In genomic region chr9:33350310-33350709, GRCh38 we compare ENCODE assay signal across 1 cellular context.
TF ChIP-seq lines count a peak whose summit lies in the region.

No MANE protein-coding gene starts in this region.

TF ChIP-seq in endothelial cell of umbilical vein, 7 proteins besides CTCF, POLR2A, EP300 and RAD21:
- TF ChIP-seq MAX (IDR thresholded peaks at IDR 0.05; ENCODE audit: insufficient read depth, insufficient read length) (no peak), EZH2 (IDR thresholded peaks at IDR 0.05; ENCODE audit: borderline replicate concordance, low read depth, low read length, severe bottlenecking) (no peak)
